Comparison of ENCODE assay signal across 8 cellular contexts in the genomic region with DNA sequence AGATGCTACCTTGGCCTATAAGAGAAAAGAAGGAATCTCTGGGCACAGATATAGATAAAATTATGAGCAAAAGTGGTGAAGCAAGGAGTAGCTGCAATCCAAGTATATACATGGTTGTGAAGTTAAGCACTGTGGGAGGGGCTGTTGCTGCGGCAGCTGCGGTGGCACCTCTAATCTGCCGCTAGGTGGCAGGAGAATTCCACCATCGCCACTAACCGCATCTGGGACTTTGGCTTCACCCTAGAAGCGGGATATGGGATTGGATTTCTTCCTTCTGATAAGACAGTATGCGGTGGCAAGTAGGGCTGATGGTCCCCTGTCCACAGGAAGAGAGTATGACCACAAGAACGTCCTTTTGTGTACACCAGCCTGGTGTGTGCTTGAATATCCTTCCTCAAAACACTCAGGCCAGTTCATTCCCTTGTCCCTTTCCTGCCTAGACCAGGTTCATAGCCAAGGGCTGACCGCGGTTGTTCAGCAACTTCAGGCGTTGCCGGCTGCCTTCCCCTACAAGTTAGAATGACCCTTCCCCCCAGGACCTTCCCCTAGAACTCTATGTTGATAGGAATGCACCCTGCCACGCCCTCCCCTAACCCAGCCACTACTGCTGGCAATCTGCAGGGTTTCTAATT. TPM values are rescaled to one million over a fixed set of nuclear protein-coding genes. Genes with fewer than 3 reads are reported as not detected.
A peak's percentile ranks its signal among the peaks of the same experiment; 100 is the strongest.
DNase-seq lines count a peak whose midpoint lies in the region; ATAC-seq and TF ChIP-seq lines count a peak whose summit lies in the region.

No MANE protein-coding gene starts in this region.

- 12 to 16% methylated on average over 13 of the region's 13 CpGs for WGBS in body of pancreas, 2 donors
- 15 to 22% (median 17%) methylated on average over 13 of the region's 13 CpGs for WGBS in spleen, 5 donors

- H3K9ac ChIP-seq in KMS-11 (no peak overlapping the region), iPS-15b (ENCODE audit: low read depth, low read length) (no peak overlapping the region)

- H3K27me3 ChIP-seq in KMS-11 (ENCODE audit: insufficient read depth, low read depth) (no peaks in the 10 kb centered on the region; the same call in 1 of the 2 replicates), body of pancreas (no peaks in the 10 kb centered on the region), iPS-15b (ENCODE audit: control insufficient read depth, insufficient read depth, low read length) (no peaks in the 10 kb centered on the region), spleen (replicated peaks in 1 of 7) (peaks cover 0 to 31% (median 4%) of the 10 kb centered on the region in 7 donors)

- H3K4me2 ChIP-seq in KMS-11: no peak overlapping the region

- H3K4me1 ChIP-seq in KMS-11 (ENCODE audit: low read depth, poor library complexity, severe bottlenecking) (peaks cover 5% of the 10 kb centered on the region), body of pancreas (no peaks in the 10 kb centered on the region), iPS-15b (ENCODE audit: control insufficient read depth, insufficient read depth, low read length) (no peaks in the 10 kb centered on the region), spleen (no peaks in the 10 kb centered on the region)

- H2AFZ ChIP-seq in KMS-11 (ENCODE audit: low read depth): no peak overlapping the region

- H3K27ac ChIP-seq in KMS-11 (no peak overlapping the region), body of pancreas (no peak overlapping the region), spleen (no peak overlapping the region)

- peak; percentile 36 for DNase-seq in NOMO-1 (lab: John Stamatoyannopoulos, UW; ENCODE audit: unreplicated experiment in 2 of 2)
- no peak for DNase-seq in NOMO-1 treated with dmso at 0.1 percent for 144 hours (lab: John Stamatoyannopoulos, UW; ENCODE audit: unreplicated experiment)
- peak; percentile 74 for DNase-seq in RKO (ENCODE audit: low spot score)
- peak; percentile 56 to 67 (median 64) for DNase-seq in body of pancreas
- no peak for DNase-seq in spleen

- peak; percentile 93 for TF ChIP-seq CTCF in KMS-11 (conservative IDR thresholded peaks at IDR 0.05; ENCODE audit: low read depth, low read length)
- peak; percentile 83 to 94 (median 87) for TF ChIP-seq CTCF in body of pancreas (IDR thresholded peaks at IDR 0.05)
- peak; percentile 37 to 84 (median 79) for TF ChIP-seq CTCF in spleen (IDR thresholded peaks at IDR 0.05 in 8 of 11, conservative IDR thresholded peaks at IDR 0.05 in 3 of 11)

- intact Hi-C loops in body of pancreas (cut with DNase I) (no loop called here), spleen (cut with DNase I; ENCODE audit: low total_unique reads) (loop anchor here (5.0 to 10.0 kb wide), 2 partner anchors 230 to 1862 kb away; no protein-coding TSS in a partner anchor)

- H3K36me3 ChIP-seq in KMS-11 (ENCODE audit: insufficient read depth) (no peaks in the 10 kb centered on the region), body of pancreas (replicated peaks in 1 of 2; ENCODE audit: insufficient read depth in 1 of 2, low read depth in 2 of 2) (no peaks in the 10 kb centered on the region), iPS-15b (ENCODE audit: control insufficient read depth, insufficient read depth, low read length) (no peaks in the 10 kb centered on the region), spleen (no peaks in the 10 kb centered on the region)

- peak; percentile 60 for ATAC-seq in body of pancreas
- no peak for ATAC-seq in HG03521 (IDR thresholded peaks at IDR 0.05; ENCODE audit: unreplicated experiment)

- TF ChIP-seq POLR2A in body of pancreas (IDR thresholded peaks at IDR 0.05): no peak
- TF ChIP-seq POLR2A in spleen (IDR thresholded peaks at IDR 0.05): no peak

- no peaks in the 10 kb centered on the region for H3K79me2 ChIP-seq in KMS-11 (ENCODE audit: insufficient read depth, low read depth)

- H3K9me3 ChIP-seq in body of pancreas: no peaks in the 10 kb centered on the region
- no peaks in the 10 kb centered on the region for H3K9me3 ChIP-seq in iPS-15b (ENCODE audit: control insufficient read depth, insufficient read depth, low read length)
- no peaks in the 10 kb centered on the region for H3K9me3 ChIP-seq in spleen

- H3K4me3 ChIP-seq in KMS-11 (IDR thresholded peaks at IDR 0.05; ENCODE audit: insufficient read depth, low read depth, low read length): no peak overlapping the region
- H3K4me3 ChIP-seq in body of pancreas: no peak overlapping the region
- peak overlapping the region; percentile 50 for H3K4me3 ChIP-seq in iPS-15b (ENCODE audit: low read depth, low read length)
- no peak overlapping the region for H3K4me3 ChIP-seq in spleen

- H4K20me1 ChIP-seq in KMS-11 (ENCODE audit: insufficient read depth): no peaks in the 10 kb centered on the region

RNA-seq across cellular contexts. Expression of gene MAGEL2, which starts 5.1 kb away (rescaled TPM):
- total RNA-seq in body of pancreas: 1 to 10 TPM in 1 of 2 donors, under 1 TPM in 1; 0.26 to 2.0 TPM
- total RNA-seq in spleen: 1 to 10 TPM in 2 of 7 donors, under 1 TPM in 4, not detected in 1; 0.17 to 1.9 (median 0.55) TPM
- polyA plus RNA-seq in spleen: under 1 TPM; 0.02 to 0.06 (median 0.04) TPM

RNA-seq across cellular contexts. Expression of gene NDN, which starts 44.6 kb away (rescaled TPM):
- total RNA-seq in body of pancreas: 10 to 100 TPM; 19.4 to 21.8 TPM
- total RNA-seq in spleen: 10 to 100 TPM; 17.1 to 54.1 (median 30.7) TPM
- 10 to 100 TPM; 10.4 to 20.8 (median 16.2) TPM for polyA plus RNA-seq in spleen

Comparison
In these comparisons a context has a peak if more than half of its experiments do, and no peak if none do; other contexts are left out.
1. DNase-seq: peak in NOMO-1 (2 of 2), RKO (single experiment) and body of pancreas (4 of 4); none in NOMO-1 treated with dmso at 0.1 percent for 144 hours (single experiment) and spleen (single experiment).
2. Peak in every context shown above with its lines, with median percentiles within 50 percentile points of each other: CTCF ChIP-seq.